In the genomic region with DNA sequence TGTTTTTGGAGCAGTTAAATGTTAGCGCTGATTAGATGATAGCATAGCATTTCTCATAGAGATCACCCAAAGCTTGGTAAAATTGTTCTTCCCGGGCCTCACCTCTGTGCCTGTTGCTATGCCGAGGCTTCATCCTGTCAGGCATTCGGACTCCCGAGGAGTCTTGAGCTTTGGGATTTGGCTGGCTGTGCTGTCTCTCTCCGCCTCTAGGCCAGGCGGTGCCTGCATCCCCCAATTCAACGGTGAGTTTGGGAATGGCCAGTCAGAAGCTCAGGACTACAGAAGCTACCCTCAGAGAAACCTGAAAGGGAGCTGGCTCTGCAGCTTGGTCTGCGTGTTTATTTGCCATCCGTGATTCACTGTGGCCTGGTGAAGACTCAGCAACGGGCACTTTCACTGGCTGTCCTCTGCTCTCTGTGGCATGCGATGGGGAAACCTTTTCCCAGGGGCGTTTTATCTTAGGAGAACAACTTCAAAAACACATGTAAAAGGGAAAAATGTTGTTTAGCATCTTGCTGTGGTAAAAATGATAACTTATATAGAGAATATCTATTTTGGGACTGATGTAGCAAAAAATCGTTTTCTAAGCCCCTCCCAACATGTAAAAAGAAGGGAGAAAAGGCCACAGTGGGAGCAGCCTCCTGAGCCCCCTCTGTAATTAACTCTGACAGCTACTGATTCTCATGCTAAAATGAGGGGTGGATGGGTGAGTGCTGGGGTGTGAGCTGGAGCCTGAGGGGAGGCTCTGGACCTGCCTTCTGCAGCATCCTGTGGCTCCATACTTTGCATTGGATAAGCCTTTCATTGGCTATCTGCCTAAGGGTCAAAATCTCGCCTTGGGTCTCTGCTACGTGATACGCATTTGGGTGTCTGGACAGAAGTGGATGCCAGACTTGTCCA, we compare ENCODE assay signal across 27 cellular contexts.
DNase-seq lines count a peak whose midpoint lies in the region; ATAC-seq and TF ChIP-seq lines count a peak whose summit lies in the region.
"Had no signal": no experiment of that assay in that cellular context is flagged by ENCODE, and none has a peak within 500 bp of the region (broad histone marks: within the 10 kb centered on the region; RNA-seq: fewer than 3 reads in every experiment).

No MANE protein-coding gene starts in this region.

- H4K20me1 ChIP-seq in neural progenitor cell (ENCODE audit: low read depth), result no peaks in the 10 kb centered on the region

- no peak overlapping the region for H3K4me3 Mint-ChIP-seq in glutamatergic neuron (ENCODE audit: unreplicated experiment)
- H3K4me3 Mint-ChIP-seq in neural progenitor cell, result peak overlapping the region; percentile 37
- H3K4me3 Mint-ChIP-seq in Caco-2 (ENCODE audit: unreplicated experiment), result no peak overlapping the region
- H3K4me3 Mint-ChIP-seq: activated T-cell treated with anti-CD3 and anti-CD28 coated beads, Interleukin-2, amount 50 U/mL, for 72 hours; HFFc6; naive thymus-derived CD8-positive, alpha-beta T cell had no signal

- H3K9me3 ChIP-seq in Panc1 (ENCODE audit: control insufficient read depth, insufficient read depth, low read depth, low read length) (no peaks in the 10 kb centered on the region), neural progenitor cell (ENCODE audit: low read depth) (no peaks in the 10 kb centered on the region), left ventricle myocardium inferior (replicated peaks) (no peaks in the 10 kb centered on the region), Caco-2 (no peaks in the 10 kb centered on the region)
- H3K9me3 ChIP-seq: ascending aorta, pancreas, vagina had no signal

- CTCF ChIA-PET in Panc1 (lab: Charles Lee) (no interaction called here), Caco-2 (lab: Charles Lee) (interaction anchor here (0.6 kb wide), 1 partner anchor 167 kb away, joined by 6 read pairs; no protein-coding TSS in a partner anchor)

- H3K36me3 ChIP-seq in H7 (replicated peaks; ENCODE audit: control insufficient read depth, insufficient read depth, low read length), result no peaks in the 10 kb centered on the region
- no peaks in the 10 kb centered on the region for H3K36me3 ChIP-seq in Panc1 (ENCODE audit: control insufficient read depth, insufficient read depth, low read length)
- H3K36me3 ChIP-seq in neural progenitor cell, result no peaks in the 10 kb centered on the region
- H3K36me3 ChIP-seq in left ventricle myocardium inferior, result no peaks in the 10 kb centered on the region
- no peaks in the 10 kb centered on the region for H3K36me3 ChIP-seq in Caco-2 (ENCODE audit: control insufficient read depth, insufficient read depth, low read length)
- H3K36me3 ChIP-seq: ascending aorta, pancreas, vagina had no signal

- BruUV-seq in Panc1 (replicated peaks; lab: Mats Ljungman, UMichigan), result no TSS peak
- BruUV-seq in Caco-2 (replicated peaks; lab: Mats Ljungman, UMichigan), result no TSS peak

- no peak overlapping the region for H3K27ac Mint-ChIP-seq in glutamatergic neuron (ENCODE audit: unreplicated experiment)
- no peak overlapping the region for H3K27ac Mint-ChIP-seq in neural progenitor cell
- H3K27ac Mint-ChIP-seq in Caco-2 (ENCODE audit: unreplicated experiment), result no peak overlapping the region
- H3K27ac Mint-ChIP-seq: activated T-cell treated with anti-CD3 and anti-CD28 coated beads, Interleukin-2, amount 50 U/mL, for 72 hours; HFFc6 had no signal

- H3K27me3 Mint-ChIP-seq in glutamatergic neuron (ENCODE audit: unreplicated experiment) (peaks cover 14% of the 10 kb centered on the region), neural progenitor cell (ENCODE audit: insufficient read depth, low read depth) (peaks cover 14% of the 10 kb centered on the region), Caco-2 (ENCODE audit: insufficient read depth, unreplicated experiment) (peaks cover 24% of the 10 kb centered on the region)

- DNase-seq in H7 (peak; percentile 65), Panc1 (ENCODE audit: low read depth, low spot score) (peak; percentile 1), glutamatergic neuron (peak; percentile 30), neural progenitor cell (ENCODE audit: low spot score) (peak; percentile 78), GM13977 (ENCODE audit: low spot score) (no peak), mucosa of gallbladder (ENCODE audit: low spot score) (no peak), left ventricle myocardium inferior (no peak), Caco-2 (no peak)
- DNase-seq: activated naive CD4-positive, alpha-beta T cell treated with anti-CD3 and anti-CD28 coated beads, Interleukin-2, amount 50 U/mL, for 16 hours; activated T-cell treated with anti-CD3 and anti-CD28 coated beads, Interleukin-2, amount 50 U/mL, for 72 hours; C1 segment of cervical spinal cord; Calu3; cerebellar nuclear complex; effector CD8-positive, alpha-beta T cell; foreskin melanocyte; HFFc6; Karpas-422; mesenchymal stem cell; naive thymus-derived CD8-positive, alpha-beta T cell; NCI-H187; NCI-H69; pancreas; PC-3; SHP77 treated with DMSO at 0.1 percent for 48 hours had no signal

- H3K9ac ChIP-seq in neural progenitor cell, result no peak overlapping the region

- no peak overlapping the region for H3K4me3 ChIP-seq in H7 (ENCODE audit: insufficient read depth, low read depth, low read length)
- no peak overlapping the region for H3K4me3 ChIP-seq in Panc1 (ENCODE audit: low read depth in 2 of 2, low read length in 2 of 2)
- H3K4me3 ChIP-seq in neural progenitor cell, result no peak overlapping the region
- H3K4me3 ChIP-seq in left ventricle myocardium inferior, result no peak overlapping the region
- H3K4me3 ChIP-seq in Caco-2 (ENCODE audit: low read depth, low read length), result no peak overlapping the region
- H3K4me3 ChIP-seq: ascending aorta, hepatocyte, pancreas, vagina had no signal

- peaks cover 12% of the 10 kb centered on the region for H3K36me3 Mint-ChIP-seq in glutamatergic neuron (ENCODE audit: unreplicated experiment)
- H3K36me3 Mint-ChIP-seq in neural progenitor cell, result no peaks in the 10 kb centered on the region
- H3K36me3 Mint-ChIP-seq in Caco-2 (ENCODE audit: insufficient read depth, unreplicated experiment), result peaks cover 9% of the 10 kb centered on the region
- H3K36me3 Mint-ChIP-seq: naive thymus-derived CD8-positive, alpha-beta T cell had no signal

- in situ Hi-C loops in Panc1 (cut with HindIII; ENCODE audit: low pct_unique_long_range_greater_than_20kb, low sequenced_read_pairs), result no loop called here
- in situ Hi-C loops in GM13977 (cut with MboI; ENCODE audit: low pct_unique_long_range_greater_than_20kb, low sequenced_read_pairs, unreplicated experiment), result no loop called here

- peaks cover 21% of the 10 kb centered on the region for H3F3A ChIP-seq in neural progenitor cell (ENCODE audit: low read depth)

- intact Hi-C loops in Panc1 (cut with micrococcal nuclease; ENCODE audit: unreplicated experiment) (no loop called here), left ventricle myocardium inferior (cut with micrococcal nuclease) (no loop called here), Caco-2 (cut with micrococcal nuclease; ENCODE audit: unreplicated experiment) (no loop called here)

- TF ChIP-seq CTCF in Panc1 (IDR thresholded peaks at IDR 0.05), result no peak
- no peak for TF ChIP-seq CTCF in glutamatergic neuron (IDR thresholded peaks at IDR 0.05; ENCODE audit: partially characterized antibody, unreplicated experiment)
- peak; percentile 9 for TF ChIP-seq CTCF in neural progenitor cell (IDR thresholded peaks at IDR 0.05)
- TF ChIP-seq CTCF in GM13977 (IDR thresholded peaks at IDR 0.05; ENCODE audit: extremely low read depth, insufficient read depth, missing control alignments), result no peak
- no peak for TF ChIP-seq CTCF in left ventricle myocardium inferior (IDR thresholded peaks at IDR 0.05; ENCODE audit: borderline replicate concordance)
- no peak for TF ChIP-seq CTCF in Caco-2 (IDR thresholded peaks at IDR 0.05; ENCODE audit: insufficient read depth in 1 of 2, low read depth in 1 of 2, low read length in 1 of 2, severe bottlenecking in 1 of 2, unreplicated experiment in 1 of 2)

- peak overlapping the region; percentile 59 for H3K4me2 ChIP-seq in neural progenitor cell
- H3K4me2 ChIP-seq: hepatocyte had no signal

- no peaks in the 10 kb centered on the region for H3K27me3 ChIP-seq in H7 (ENCODE audit: control insufficient read depth, insufficient read depth, low read length)
- H3K27me3 ChIP-seq in Panc1 (ENCODE audit: control insufficient read depth, insufficient read depth, low read length), result peaks cover 6% of the 10 kb centered on the region
- no peaks in the 10 kb centered on the region for H3K27me3 ChIP-seq in neural progenitor cell
- peaks cover 87% of the 10 kb centered on the region for H3K27me3 ChIP-seq in left ventricle myocardium inferior (ENCODE audit: low read depth)
- no peaks in the 10 kb centered on the region; the same call in 1 of the 2 replicates for H3K27me3 ChIP-seq in Caco-2 (replicated peaks; ENCODE audit: control insufficient read depth, insufficient read depth, low read length)
- H3K27me3 ChIP-seq: ascending aorta, hepatocyte, pancreas, vagina had no signal

- H3K4me1 Mint-ChIP-seq in glutamatergic neuron (ENCODE audit: low read depth, unreplicated experiment) (peaks cover 5% of the 10 kb centered on the region), neural progenitor cell (peaks cover 37% of the 10 kb centered on the region), Caco-2 (ENCODE audit: low read depth, unreplicated experiment) (no peaks in the 10 kb centered on the region)

- H3K27ac ChIP-seq in Panc1 (ENCODE audit: low read length) (no peak overlapping the region), neural progenitor cell (no peak overlapping the region), left ventricle myocardium inferior (replicated peaks) (no peak overlapping the region)
- H3K27ac ChIP-seq: ascending aorta, hepatocyte, pancreas, vagina had no signal

- peak overlapping the region; percentile 96 for H2AFZ ChIP-seq in neural progenitor cell (replicated peaks)
- H2AFZ ChIP-seq: hepatocyte had no signal

- POLR2A ChIA-PET in Panc1 (lab: Charles Lee) (no interaction called here), Caco-2 (lab: Charles Lee) (no interaction called here)

- H3K9me3 Mint-ChIP-seq in glutamatergic neuron (ENCODE audit: unreplicated experiment) (peaks cover 15% of the 10 kb centered on the region), neural progenitor cell (no peaks in the 10 kb centered on the region), Caco-2 (ENCODE audit: unreplicated experiment) (peaks cover 19% of the 10 kb centered on the region)

- ATAC-seq in Panc1, result peak; percentile 49
- ATAC-seq: activated T-cell treated with anti-CD3 and anti-CD28 coated beads, Interleukin-2, amount 50 U/mL, for 72 hours; naive thymus-derived CD8-positive, alpha-beta T cell; pancreas; PC-3 had no signal

- H3K79me2 ChIP-seq in neural progenitor cell (ENCODE audit: low read depth), result no peaks in the 10 kb centered on the region
- H3K79me2 ChIP-seq: hepatocyte had no signal

- H3K4me1 ChIP-seq in Panc1 (ENCODE audit: control insufficient read depth, insufficient read depth, low read length) (no peaks in the 10 kb centered on the region), neural progenitor cell (peaks cover 20% of the 10 kb centered on the region), left ventricle myocardium inferior (no peaks in the 10 kb centered on the region), Caco-2 (no peaks in the 10 kb centered on the region)
- H3K4me1 ChIP-seq: ascending aorta, pancreas had no signal

Comparison
In these comparisons a context has a peak if more than half of its experiments do, and no peak if none do; other contexts are left out.
1. DNase-seq: peak in H7 (single experiment), Panc1 (single experiment), glutamatergic neuron (single experiment) and neural progenitor cell (single experiment); none in GM13977 (single experiment), mucosa of gallbladder (single experiment), left ventricle myocardium inferior (single experiment) and Caco-2 (0 of 2).